In the genomic region with DNA sequence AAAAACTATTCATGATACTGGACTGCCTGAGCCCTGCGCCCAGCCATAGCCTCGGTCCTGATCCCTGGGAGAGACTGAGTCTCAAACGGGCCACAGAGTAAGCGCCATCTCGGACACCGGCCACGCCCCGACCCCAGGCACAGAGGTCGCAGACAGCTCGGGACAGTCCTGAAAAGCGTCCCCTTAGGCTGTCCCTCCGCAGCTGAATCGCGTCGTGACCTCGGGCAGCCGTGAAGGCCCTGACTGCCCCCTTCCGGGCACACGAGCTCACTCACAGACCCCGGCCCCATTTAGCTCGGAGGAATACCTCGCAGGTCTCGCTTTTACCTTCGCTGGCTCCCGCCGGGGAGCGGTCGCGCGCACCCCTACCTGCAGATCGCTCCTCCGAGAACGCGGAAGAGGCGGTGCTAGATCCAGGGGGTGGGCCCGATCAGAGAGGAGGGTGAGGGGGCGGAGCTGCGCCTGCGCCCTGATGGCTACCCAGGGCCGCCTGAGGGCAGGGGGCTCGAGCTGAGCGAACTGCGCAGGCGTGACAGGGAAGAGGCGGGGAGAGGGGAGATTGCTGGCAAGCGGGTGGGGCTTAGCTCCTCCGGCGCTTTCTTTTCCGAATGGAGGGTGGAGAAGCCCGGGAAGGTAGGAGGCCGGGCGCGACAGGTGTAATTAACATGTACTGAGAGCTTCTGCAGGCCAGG, we compare ENCODE assay signal across 8 cellular contexts. TPM values are rescaled to one million over a fixed set of nuclear protein-coding genes. Genes with fewer than 3 reads are reported as not detected.
DNase-seq lines count a peak whose midpoint lies in the region; ATAC-seq and TF ChIP-seq lines count a peak whose summit lies in the region.

A gene (minus strand): TSS at position 411 of the 692 bp plus-strand sequence. CDS start 20,941 bp downstream, outside the sequence.

- TF ChIP-seq CTCF in BJ (IDR thresholded peaks at IDR 0.05; ENCODE audit: insufficient read depth, low read depth, low read length) (peak; percentile 29; the same call in 1 of the 2 replicates), coronary artery (IDR thresholded peaks at IDR 0.05) (no peak)

- H3K9me3 Mint-ChIP-seq in activated CD4-positive, alpha-beta T cell treated with anti-CD3 and anti-CD28 coated beads, Interleukin-2, amount 10 ng/mL, durations not matched to agents 7 days and 5 days: no peaks in the 10 kb centered on the region

- H3K27ac ChIP-seq in coronary artery: peak within 1 kb of the TSS; percentile 78 to 91

- CTCF ChIA-PET in BJ (lab: Yijun Ruan, JAX): interaction anchor here (0.6 to 2.5 kb wide), 9 partner anchors 13 to 602 kb away, joined by 3 to 8 read pairs (median 3); a partner anchor contains a TSS
- CTCF ChIA-PET in activated CD4-positive, alpha-beta T cell treated with anti-CD3 and anti-CD28 coated beads, Interleukin-2, amount 10 ng/mL, durations not matched to agents 7 days and 5 days (lab: Charles Lee): interaction anchor here (0.6 to 4.9 kb wide), 15 partner anchors 10 to 332 kb away, joined by 3 to 25 read pairs (median 4); a partner anchor contains a TSS

- POLR2A ChIA-PET in BJ (lab: Charles Lee): interaction anchor here (0.6 to 1.9 kb wide), 3 partner anchors 11 to 19 kb away, joined by 3 to 16 read pairs (median 8); no protein-coding TSS in a partner anchor
- POLR2A ChIA-PET in activated CD4-positive, alpha-beta T cell treated with anti-CD3 and anti-CD28 coated beads, Interleukin-2, amount 10 ng/mL, durations not matched to agents 7 days and 5 days (lab: Charles Lee): interaction anchor here (0.6 to 1.2 kb wide), 6 partner anchors 12 to 263 kb away, joined by 3 to 10 read pairs (median 4); a partner anchor contains a TSS

- ATAC-seq in HG03442 (IDR thresholded peaks at IDR 0.05; ENCODE audit: unreplicated experiment) (peak; percentile 95), left colon (peak; percentile 97)

- H3K36me3 Mint-ChIP-seq in activated CD4-positive, alpha-beta T cell treated with anti-CD3 and anti-CD28 coated beads, Interleukin-2, amount 10 ng/mL, durations not matched to agents 7 days and 5 days (ENCODE audit: low read depth): peaks cover 39% of the 10 kb centered on the region

- DNase-seq in BJ (ENCODE audit: low read depth) (peak; percentile 63), GM19238 (ENCODE audit: insufficient read length, low spot score) (peak; percentile 99), NCI-H69 (lab: John Stamatoyannopoulos, UW) (peak; percentile 95), coronary artery (ENCODE audit: low spot score) (peak; percentile 96), left colon (peak; percentile 98 to 99)
- peak; percentile 98 for DNase-seq in activated CD4-positive, alpha-beta T cell treated with anti-CD3 and anti-CD28 coated beads, Interleukin-2, amount 10 ng/mL, durations not matched to agents 7 days and 5 days
- DNase-seq in stimulated activated CD4-positive, alpha-beta T cell treated with anti-CD3 and anti-CD28 coated beads, Interleukin-1b, Interleukin-23, amount 100 ng/mL, for 48 hours: peak; percentile 98

- peak within 1 kb of the TSS; percentile 90 for H3K27ac Mint-ChIP-seq in activated CD4-positive, alpha-beta T cell treated with anti-CD3 and anti-CD28 coated beads, Interleukin-2, amount 10 ng/mL, durations not matched to agents 7 days and 5 days

- H3K4me1 Mint-ChIP-seq in activated CD4-positive, alpha-beta T cell treated with anti-CD3 and anti-CD28 coated beads, Interleukin-2, amount 10 ng/mL, durations not matched to agents 7 days and 5 days: peaks cover 71% of the 10 kb centered on the region

- H3K4me3 ChIP-seq in BJ (ENCODE audit: low read depth, low read length) (peak within 1 kb of the TSS; percentile 96), coronary artery (peak within 1 kb of the TSS; percentile 85)

- peaks cover 2% of the 10 kb centered on the region; the same call in 1 of the 2 replicates for H3K36me3 ChIP-seq in BJ (ENCODE audit: control insufficient read depth, insufficient read depth, low read length)

- no peaks in the 10 kb centered on the region for H3K27me3 ChIP-seq in BJ (ENCODE audit: control insufficient read depth, insufficient read depth, low read length)

- no peaks in the 10 kb centered on the region for H3K27me3 Mint-ChIP-seq in activated CD4-positive, alpha-beta T cell treated with anti-CD3 and anti-CD28 coated beads, Interleukin-2, amount 10 ng/mL, durations not matched to agents 7 days and 5 days

- H3K4me3 Mint-ChIP-seq in activated CD4-positive, alpha-beta T cell treated with anti-CD3 and anti-CD28 coated beads, Interleukin-2, amount 10 ng/mL, durations not matched to agents 7 days and 5 days: peak within 1 kb of the TSS; percentile 89

- intact Hi-C loops in left colon (cut with DNase I, micrococcal nuclease): no loop called here

RNA-seq across cellular contexts. Expression of the gene that starts here (rescaled TPM):
- polyA plus RNA-seq in BJ (2011; rRNA removed): 25.7 and 30.1 TPM in 2 replicates
- polyA minus RNA-seq in BJ (2011; rRNA and poly(A)+ RNA removed): 16.2 and 18.8 TPM in 2 replicates
- total RNA-seq in activated CD4-positive, alpha-beta T cell treated with anti-CD3 and anti-CD28 coated beads, Interleukin-2, amount 10 ng/mL, durations not matched to agents 7 days and 5 days: 10 to 100 TPM; 58.2 to 63.3 TPM
- 10 to 100 TPM; 46.2 to 52.4 TPM for total RNA-seq in left colon

Comparison
In these comparisons a context has a peak if more than half of its experiments do, and no peak if none do; other contexts are left out.
1. Peak in every context shown above with its lines: DNase-seq, ATAC-seq, H3K4me3 ChIP-seq and H3K27ac ChIP-seq.